ENCODE assay signal across 28 cellular contexts in the genomic region with DNA sequence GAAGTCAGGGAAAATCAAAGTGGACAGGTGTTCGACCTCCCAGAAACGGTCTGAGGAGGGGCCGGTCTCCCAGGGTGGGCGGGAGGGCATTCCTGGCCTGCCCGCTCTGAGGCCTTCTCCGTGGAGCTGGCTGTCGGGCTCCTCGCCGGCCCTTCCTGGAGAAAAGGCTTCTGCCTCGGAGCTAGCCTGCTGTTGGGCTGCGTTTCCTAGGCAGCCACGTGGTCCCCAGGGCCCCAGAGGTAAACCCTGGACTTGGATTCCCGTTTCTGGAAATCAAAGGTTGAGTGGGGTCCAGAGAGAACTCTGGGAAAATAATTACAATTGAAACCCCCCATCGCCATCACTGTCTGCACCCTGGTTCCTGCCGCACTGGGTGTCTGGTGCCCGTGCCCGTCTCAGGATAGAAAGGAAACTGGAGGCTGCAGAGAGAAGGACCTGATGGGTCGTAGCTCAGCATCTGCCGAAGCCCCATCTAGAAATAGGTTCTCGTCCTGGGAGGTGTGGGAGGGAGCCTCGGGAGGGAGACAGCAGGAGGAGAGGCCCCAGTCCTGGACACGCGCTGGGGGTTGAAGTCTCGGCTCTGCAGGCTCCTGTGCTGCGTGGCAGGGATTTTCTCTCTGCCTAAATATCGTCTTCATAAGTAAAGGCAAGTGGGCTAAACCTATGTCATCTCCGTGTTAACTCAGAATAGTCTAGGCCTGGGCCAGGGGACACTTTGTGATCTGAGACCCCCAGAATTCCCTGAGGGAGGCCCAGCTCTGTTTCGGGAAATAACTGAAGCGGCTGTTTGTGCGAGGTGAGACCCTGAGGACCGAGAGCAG. TPM values are rescaled to one million over a fixed set of nuclear protein-coding genes. Genes with fewer than 3 reads are reported as not detected.
DNase-seq lines count a peak whose midpoint lies in the region; ATAC-seq lines count a peak whose summit lies in the region.
"Had no signal": no experiment of that assay in that cellular context is flagged by ENCODE, and none has a peak within 500 bp of the region (broad histone marks: within the 10 kb centered on the region; RNA-seq: fewer than 3 reads in every experiment).

No MANE protein-coding gene starts in this region.

- H3K4me1 Mint-ChIP-seq in activated CD8-positive, alpha-beta memory T cell treated with anti-CD3 and anti-CD28 coated beads, Interleukin-2, amount 10 ng/mL, durations not matched to agents 7 days and 5 days, result peaks cover 13% of the 10 kb centered on the region
- peaks cover 11% of the 10 kb centered on the region for H3K4me1 Mint-ChIP-seq in T-helper 1 cell treated with Interleukin-12 subunit alpha and Interleukin-12 subunit beta and Interleukin-4 antibody, amounts not matched to agents 30 μg/mL and 1 μg/mL, for 36 hours (ENCODE audit: low read depth)

- H3K27me3 Mint-ChIP-seq in activated CD8-positive, alpha-beta memory T cell treated with anti-CD3 and anti-CD28 coated beads, Interleukin-2, amount 10 ng/mL, durations not matched to agents 7 days and 5 days, result peaks cover 27% of the 10 kb centered on the region
- peaks cover 38% of the 10 kb centered on the region for H3K27me3 Mint-ChIP-seq in T-helper 1 cell treated with Interleukin-12 subunit alpha and Interleukin-12 subunit beta and Interleukin-4 antibody, amounts not matched to agents 30 μg/mL and 1 μg/mL, for 36 hours (ENCODE audit: low read depth)

- peaks cover 5% of the 10 kb centered on the region for H3K9me3 Mint-ChIP-seq in activated CD8-positive, alpha-beta memory T cell treated with anti-CD3 and anti-CD28 coated beads, Interleukin-2, amount 10 ng/mL, durations not matched to agents 7 days and 5 days (ENCODE audit: low read depth)
- H3K9me3 Mint-ChIP-seq in T-helper 1 cell treated with Interleukin-12 subunit alpha and Interleukin-12 subunit beta and Interleukin-4 antibody, amounts not matched to agents 30 μg/mL and 1 μg/mL, for 36 hours, result peaks cover 11% of the 10 kb centered on the region

- CTCF ChIA-PET in activated CD8-positive, alpha-beta memory T cell treated with anti-CD3 and anti-CD28 coated beads, Interleukin-2, amount 10 ng/mL, durations not matched to agents 7 days and 5 days (lab: Charles Lee), result no interaction called here

- peak overlapping the region; percentile 86 for H2BK15ac ChIP-seq in neuronal stem cell (ENCODE audit: low read length)

- peaks cover 9% of the 10 kb centered on the region for H3K36me3 Mint-ChIP-seq in activated CD8-positive, alpha-beta memory T cell treated with anti-CD3 and anti-CD28 coated beads, Interleukin-2, amount 10 ng/mL, durations not matched to agents 7 days and 5 days
- peaks cover 12% of the 10 kb centered on the region for H3K36me3 Mint-ChIP-seq in T-helper 1 cell treated with Interleukin-12 subunit alpha and Interleukin-12 subunit beta and Interleukin-4 antibody, amounts not matched to agents 30 μg/mL and 1 μg/mL, for 36 hours (ENCODE audit: low read depth)

- H2BK120ac ChIP-seq in neuronal stem cell (ENCODE audit: low read depth, low read length), result no peak overlapping the region

- H3K9ac ChIP-seq in neuronal stem cell (ENCODE audit: low read depth, low read length, poor library complexity), result no peak overlapping the region

- peaks cover 9 to 14% of the 10 kb centered on the region in 2 donors for H3K4me1 ChIP-seq in neuronal stem cell (ENCODE audit: control insufficient read depth in 2 of 2, insufficient read depth in 1 of 2, low read depth in 1 of 2, low read length in 2 of 2)

- H3K79me1 ChIP-seq in neuronal stem cell (ENCODE audit: low read depth, low read length), result no peaks in the 10 kb centered on the region

- no peak overlapping the region for H3K27ac Mint-ChIP-seq in activated CD8-positive, alpha-beta memory T cell treated with anti-CD3 and anti-CD28 coated beads, Interleukin-2, amount 10 ng/mL, durations not matched to agents 7 days and 5 days
- H3K27ac Mint-ChIP-seq in T-helper 1 cell treated with Interleukin-12 subunit alpha and Interleukin-12 subunit beta and Interleukin-4 antibody, amounts not matched to agents 30 μg/mL and 1 μg/mL, for 36 hours, result peak overlapping the region; percentile 22
- H3K27ac Mint-ChIP-seq: activated naive CD8-positive, alpha-beta T cell treated with anti-CD3 and anti-CD28 coated beads for 36 hours had no signal

- H3K18ac ChIP-seq in neuronal stem cell (ENCODE audit: low read length), result no peak overlapping the region

- no peak overlapping the region for H3K4ac ChIP-seq in neuronal stem cell (ENCODE audit: low read length)

- no peak for ATAC-seq in activated CD8-positive, alpha-beta memory T cell treated with anti-CD3 and anti-CD28 coated beads, Interleukin-2, amount 10 ng/mL, durations not matched to agents 7 days and 5 days
- ATAC-seq in HG03280 (IDR thresholded peaks at IDR 0.05; ENCODE audit: unreplicated experiment) (no peak), GM19397 (IDR thresholded peaks at IDR 0.05; ENCODE audit: unreplicated experiment) (no peak)

- H3K4me3 ChIP-seq in neuronal stem cell (ENCODE audit: low read length in 2 of 2), result no peak overlapping the region
- H3K4me3 ChIP-seq: esophagus muscularis mucosa, thoracic aorta had no signal

- no peak overlapping the region for H3K27ac ChIP-seq in neuronal stem cell (replicated peaks; ENCODE audit: low read length)
- H3K27ac ChIP-seq: 22Rv1, esophagus muscularis mucosa, thoracic aorta, WERI-Rb-1 had no signal

- no CpG with 5 or more reads among the region's 31 CpGs for WGBS in neuronal stem cell (ENCODE audit: extremely low coverage in 2 of 2, insufficient read length in 2 of 2, insufficient replicate concordance in 1 of 2), 2 donors

- no peaks in the 10 kb centered on the region for H3K36me3 ChIP-seq in neuronal stem cell (replicated peaks in 1 of 2; ENCODE audit: control insufficient read depth in 2 of 2, insufficient read depth in 2 of 2, low read length in 2 of 2)
- H3K36me3 ChIP-seq: esophagus muscularis mucosa, thoracic aorta, WERI-Rb-1 had no signal

- peak; percentile 47 for DNase-seq in activated CD8-positive, alpha-beta memory T cell treated with anti-CD3 and anti-CD28 coated beads for 24 hours
- DNase-seq in activated CD8-positive, alpha-beta memory T cell treated with anti-CD3 and anti-CD28 coated beads, Interleukin-2, amount 10 ng/mL, durations not matched to agents 7 days and 5 days, result no peak
- DNase-seq in islet precursor cell (peak; percentile 39), neuronal stem cell (ENCODE audit: low spot score) (no peak), nucleus accumbens (lab: John Stamatoyannopoulos, UW) (no peak)
- DNase-seq: activated CD4-positive, alpha-beta T cell treated with anti-CD3 and anti-CD28 coated beads, Interleukin-2, amount 50 U/mL, for 1 hour; activated naive CD8-positive, alpha-beta T cell treated with anti-CD3 and anti-CD28 coated beads for 36 hours; DMS79 treated with DMSO at 0.1 percent for 48 hours; effector memory CD4-positive, alpha-beta T cell; mesenchymal stem cell; MV-4-11; NCI-H1694; NCI-H2171 treated with DMSO at 0.1 percent for 48 hours; NCI-H526 treated with DMSO at 0.1 percent for 48 hours; small intestine; stimulated activated naive CD4-positive, alpha-beta T cell treated with Interleukin-2 at 50 U/mL for 16 hours; WERI-Rb-1 had no signal

- H3K14ac ChIP-seq in neuronal stem cell (ENCODE audit: low read length), result no peak overlapping the region

- no peak overlapping the region for H2BK12ac ChIP-seq in neuronal stem cell (ENCODE audit: low read length)

- no peak overlapping the region for H3K23ac ChIP-seq in neuronal stem cell (ENCODE audit: low read depth, low read length, poor library complexity)

- H2AK5ac ChIP-seq in neuronal stem cell (ENCODE audit: low read depth, low read length), result peak overlapping the region; percentile 32

- no peak overlapping the region for H4K91ac ChIP-seq in neuronal stem cell (ENCODE audit: low read depth, low read length, poor library complexity)

- H4K8ac ChIP-seq in neuronal stem cell (ENCODE audit: low read depth, low read length), result no peak overlapping the region

- no peak overlapping the region for H2AFZ ChIP-seq in neuronal stem cell (ENCODE audit: low read length)

- no peak overlapping the region for H2BK5ac ChIP-seq in neuronal stem cell (ENCODE audit: low read length)

- H3K27me3 ChIP-seq in neuronal stem cell (ENCODE audit: control insufficient read depth in 3 of 3, insufficient read depth in 3 of 3, low read depth in 1 of 3, low read length in 3 of 3), result peaks cover 0 to 19% (median 18%) of the 10 kb centered on the region in 3 experiments
- H3K27me3 ChIP-seq: esophagus muscularis mucosa had no signal

- H3K9me3 ChIP-seq in neuronal stem cell (replicated peaks in 1 of 2; ENCODE audit: control insufficient read depth in 2 of 2, insufficient read depth in 1 of 2, low read depth in 1 of 2, low read length in 2 of 2), result no peaks in the 10 kb centered on the region
- H3K9me3 ChIP-seq: esophagus muscularis mucosa, thoracic aorta had no signal

- no peak overlapping the region for H3K4me2 ChIP-seq in neuronal stem cell (ENCODE audit: insufficient read depth, low read length, poor library complexity, severe bottlenecking)

- no peak overlapping the region for H3K4me3 Mint-ChIP-seq in activated CD8-positive, alpha-beta memory T cell treated with anti-CD3 and anti-CD28 coated beads, Interleukin-2, amount 10 ng/mL, durations not matched to agents 7 days and 5 days
- no peak overlapping the region for H3K4me3 Mint-ChIP-seq in T-helper 1 cell treated with Interleukin-12 subunit alpha and Interleukin-12 subunit beta and Interleukin-4 antibody, amounts not matched to agents 30 μg/mL and 1 μg/mL, for 36 hours
- H3K4me3 Mint-ChIP-seq: activated naive CD8-positive, alpha-beta T cell treated with anti-CD3 and anti-CD28 coated beads for 36 hours had no signal

RNA-seq across cellular contexts. Expression of gene PROZ, which starts 7.7 kb away (rescaled TPM):
- total RNA-seq in activated CD8-positive, alpha-beta memory T cell treated with anti-CD3 and anti-CD28 coated beads, Interleukin-2, amount 10 ng/mL, durations not matched to agents 7 days and 5 days, result not detected
- polyA plus RNA-seq in neuronal stem cell (2013, experiment 1 of 2), result 0.13 TPM
- polyA plus RNA-seq in neuronal stem cell (2013, experiment 2 of 2), result 0.06 TPM
- total RNA-seq: esophagus muscularis mucosa, frontal cortex, kidney epithelial cell, pulmonary artery endothelial cell, RPMI7951, thoracic aorta had no signal
- polyA plus RNA-seq: small intestine had no signal

RNA-seq across cellular contexts. Expression of gene F10, which starts 28.2 kb away (rescaled TPM):
- not detected for total RNA-seq in activated CD8-positive, alpha-beta memory T cell treated with anti-CD3 and anti-CD28 coated beads, Interleukin-2, amount 10 ng/mL, durations not matched to agents 7 days and 5 days
- 3.9 TPM for polyA plus RNA-seq in neuronal stem cell (2013, experiment 1 of 2)
- 3.2 TPM for polyA plus RNA-seq in neuronal stem cell (2013, experiment 2 of 2)
- total RNA-seq: activated naive CD8-positive, alpha-beta T cell treated with anti-CD3 and anti-CD28 coated beads for 36 hours; RPMI7951; T-helper 2 cell treated with Interferon-gamma antibody and Interleukin-4, amounts not matched to agents 100 ng/mL and 5 ng/mL, for 36 hours had no signal

RNA-seq across cellular contexts. Expression of gene F7, which starts 45.2 kb away (rescaled TPM):
- total RNA-seq in activated CD8-positive, alpha-beta memory T cell treated with anti-CD3 and anti-CD28 coated beads, Interleukin-2, amount 10 ng/mL, durations not matched to agents 7 days and 5 days, result not detected
- polyA plus RNA-seq in neuronal stem cell (2013, experiment 1 of 2), result 0.68 TPM
- polyA plus RNA-seq in neuronal stem cell (2013, experiment 2 of 2), result 0.62 TPM
- total RNA-seq: pulmonary artery endothelial cell; RPMI7951; T-helper 2 cell treated with Interferon-gamma antibody and Interleukin-4, amounts not matched to agents 100 ng/mL and 5 ng/mL, for 36 hours; thoracic aorta had no signal

RNA-seq across cellular contexts. Expression of gene PCID2, which starts 57.7 kb away (rescaled TPM):
- 10 to 100 TPM; 60.3 to 68.0 TPM for total RNA-seq in activated CD8-positive, alpha-beta memory T cell treated with anti-CD3 and anti-CD28 coated beads, Interleukin-2, amount 10 ng/mL, durations not matched to agents 7 days and 5 days
- 58.8 TPM for polyA plus RNA-seq in neuronal stem cell (2013, experiment 1 of 2)
- 60.1 TPM for polyA plus RNA-seq in neuronal stem cell (2013, experiment 2 of 2)

RNA-seq across cellular contexts. Expression of gene CUL4A, which starts 58.7 kb away (rescaled TPM):
- 10 to 100 TPM; 73.8 to 76.0 TPM for total RNA-seq in activated CD8-positive, alpha-beta memory T cell treated with anti-CD3 and anti-CD28 coated beads, Interleukin-2, amount 10 ng/mL, durations not matched to agents 7 days and 5 days
- 40.2 TPM for polyA plus RNA-seq in neuronal stem cell (2013, experiment 1 of 2)
- 39.4 TPM for polyA plus RNA-seq in neuronal stem cell (2013, experiment 2 of 2)

Comparison
In these comparisons a context has a peak if more than half of its experiments do, and no peak if none do; other contexts are left out.
1. DNase-seq: peak in activated CD8-positive, alpha-beta memory T cell treated with anti-CD3 and anti-CD28 coated beads for 24 hours (single experiment) and islet precursor cell (single experiment); none in activated CD8-positive, alpha-beta memory T cell treated with anti-CD3 and anti-CD28 coated beads, Interleukin-2, amount 10 ng/mL, durations not matched to agents 7 days and 5 days (single experiment), neuronal stem cell (single experiment) and nucleus accumbens (0 of 56).